ENCODE assay signal across 21 cellular contexts in the genomic region with DNA sequence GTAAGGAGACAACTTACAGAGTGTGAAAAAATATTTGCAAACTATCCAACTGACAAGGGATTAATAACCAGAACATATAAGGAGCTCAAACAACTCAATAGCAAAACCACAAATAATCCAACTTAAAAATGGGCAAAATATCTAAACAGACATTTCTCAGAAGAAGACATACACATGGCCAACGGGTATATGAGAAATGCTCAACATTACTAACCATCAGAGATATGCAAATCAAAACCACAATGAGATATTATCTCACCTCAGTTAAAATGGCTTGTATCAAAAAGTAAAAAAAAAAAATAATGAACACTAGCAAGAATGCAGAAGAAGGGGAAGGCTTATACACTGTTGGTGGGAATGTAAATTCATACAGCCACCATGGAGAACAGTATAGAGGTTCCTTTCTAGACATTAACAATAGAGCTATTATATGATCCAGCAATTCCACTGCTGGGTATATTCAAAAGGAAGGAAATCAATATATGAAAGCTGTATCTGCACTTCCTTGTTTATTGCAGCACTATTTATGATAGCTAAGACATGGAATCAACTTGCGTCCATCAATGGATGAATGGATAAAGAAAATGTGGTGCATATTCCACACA.
A peak's percentile ranks its signal among the peaks of the same experiment; 100 is the strongest.
DNase-seq lines count a peak whose midpoint lies in the region; ATAC-seq, FAIRE-seq and TF ChIP-seq lines count a peak whose summit lies in the region.
"Had no signal": no experiment of that assay in that cellular context is flagged by ENCODE, and none has a peak within 500 bp of the region (broad histone marks: within the 10 kb centered on the region; RNA-seq: fewer than 3 reads in every experiment).

No MANE protein-coding gene starts in this region.

- no peaks in the 10 kb centered on the region for H3K27me3 Mint-ChIP-seq in CD14-positive monocyte (ENCODE audit: low read depth in 3 of 3)
- H3K27me3 Mint-ChIP-seq: IgD-negative memory B cell had no signal

- no peak overlapping the region for H3K4me3 Mint-ChIP-seq in CD14-positive monocyte
- H3K4me3 Mint-ChIP-seq: CD4-positive, alpha-beta memory T cell; GM23338; IgD-negative memory B cell had no signal

- H3K9me3 Mint-ChIP-seq in CD14-positive monocyte: peaks cover 2 to 15% (median 5%) of the 10 kb centered on the region in 7 donors
- H3K9me3 Mint-ChIP-seq: GM23338, IgD-negative memory B cell had no signal

- intact Hi-C loops in left ventricle myocardium superior (cut with micrococcal nuclease): no loop called here
- intact Hi-C loops in CD14-positive monocyte (cut with micrococcal nuclease): no loop called here

- H3K36me3 Mint-ChIP-seq in CD14-positive monocyte: no peaks in the 10 kb centered on the region
- H3K36me3 Mint-ChIP-seq: CD4-positive, alpha-beta memory T cell; IgD-negative memory B cell had no signal

- H3K27ac Mint-ChIP-seq in CD14-positive monocyte: no peak overlapping the region
- H3K27ac Mint-ChIP-seq: CD4-positive, alpha-beta memory T cell; GM23338; IgD-negative memory B cell had no signal

- peak; percentile 52 for DNase-seq in COLO829 (ENCODE audit: low spot score)
- DNase-seq in GM12892 (ENCODE audit: insufficient read length): no peak
- peak; percentile 74 to 83 for DNase-seq in NCI-H526 (lab: John Stamatoyannopoulos, UW)
- DNase-seq in amniotic epithelial cell (ENCODE audit: low read depth): peak; percentile 2
- no peak for DNase-seq in left ventricle myocardium superior
- DNase-seq in NCI-H1436 (lab: John Stamatoyannopoulos, UW): no peak
- DNase-seq in CD14-positive monocyte (ENCODE audit: low spot score): no peak
- DNase-seq: AML-193; Calu3; CD4-positive, alpha-beta memory T cell; DMS79 treated with DMSO at 0.1 percent for 48 hours; GDM1; HCEC 1CT; KBM-7 had no signal

- no peak for TF ChIP-seq CTCF in CD14-positive monocyte (IDR thresholded peaks at IDR 0.05)

- ATAC-seq in left ventricle myocardium superior (no peak), GM18870 (IDR thresholded peaks at IDR 0.05; ENCODE audit: unreplicated experiment) (no peak)
- ATAC-seq: A549, GM23338, HepG2 had no signal

- no peak for TF ChIP-seq POLR2A in GM12892 (IDR thresholded peaks at IDR 0.05; ENCODE audit: low read depth, low read length)

- H3K4me1 Mint-ChIP-seq in CD14-positive monocyte: no peaks in the 10 kb centered on the region
- H3K4me1 Mint-ChIP-seq: CD4-positive, alpha-beta memory T cell; GM23338; IgD-negative memory B cell had no signal

- peak; percentile 36 for FAIRE-seq in GM12892 (lab: Jason Lieb, UNC)
- FAIRE-seq: A549, GM19239, H54, HepG2 had no signal

Comparison
In these comparisons a context has a peak if more than half of its experiments do, and no peak if none do; other contexts are left out.
1. DNase-seq: peak in COLO829 (single experiment), NCI-H526 (2 of 2) and amniotic epithelial cell (single experiment); none in GM12892 (single experiment), left ventricle myocardium superior (single experiment), NCI-H1436 (single experiment) and CD14-positive monocyte (single experiment).